ENCODE assay signal across 1 cellular context in genomic region chr3:121834734-121835709, GRCh38.
TF ChIP-seq lines count a peak whose summit lies in the region.

EAF2 (plus strand) TSS chr3:121835209; CDS start chr3:121835286, 77 bp downstream.
IQCB1 (minus strand) TSS chr3:121835060; CDS start chr3:121828960, 6,100 bp downstream.

TF ChIP-seq in GM12878, 131 proteins besides CTCF, POLR2A, EP300 and RAD21 (continued from another document and continues in another):
- TF ChIP-seq ZNF687 (IDR thresholded peaks at IDR 0.05) (peak; percentile 13), NR2F1 (conservative IDR thresholded peaks at IDR 0.05) (peak; percentile 22; the same call in 1 of the 2 replicates), CEBPZ (IDR thresholded peaks at IDR 0.05; ENCODE audit: low read depth, low read length) (no peak), ATF7 (IDR thresholded peaks at IDR 0.05; ENCODE audit: low read depth) (0 out of 2 replicates have a peak, but pooled peaks have one; percentile 6), SMARCA5 (IDR thresholded peaks at IDR 0.05) (0 out of 2 replicates have a peak, but pooled peaks have one; percentile 19), CBX5 (IDR thresholded peaks at IDR 0.05; ENCODE audit: low read depth) (0 out of 2 replicates have a peak, but pooled peaks have one; percentile 52), EED (IDR thresholded peaks at IDR 0.05; ENCODE audit: low read depth) (no peak; the same call in 1 of the 2 replicates), KLF5 (IDR thresholded peaks at IDR 0.05; ENCODE audit: partially characterized antibody) (no peak), MEF2B (IDR thresholded peaks at IDR 0.05; ENCODE audit: partially characterized antibody, poor library complexity, severe bottlenecking) (peak; percentile 21), ATF2 (IDR thresholded peaks at IDR 0.05; ENCODE audit: low read length) (no peak), NFXL1 (IDR thresholded peaks at IDR 0.05; ENCODE audit: borderline replicate concordance) (no peak), WRNIP1 (IDR thresholded peaks at IDR 0.05; ENCODE audit: borderline replicate concordance, low read depth, low read length) (no peak; the same call in 1 of the 2 replicates), MTA2 (IDR thresholded peaks at IDR 0.05; ENCODE audit: low read depth) (0 out of 2 replicates have a peak, but pooled peaks have one; percentile 46), EZH2 (IDR thresholded peaks at IDR 0.05; ENCODE audit: borderline replicate concordance, control insufficient read depth, low read depth, low read length) (no peak), LARP7 (IDR thresholded peaks at IDR 0.05) (no peak), NKRF (conservative IDR thresholded peaks at IDR 0.05) (peak; percentile 52; the same call in 1 of the 2 replicates), MLLT1 (IDR thresholded peaks at IDR 0.05) (peak; percentile 74), HSF1 (IDR thresholded peaks at IDR 0.05; ENCODE audit: low read depth, low read length) (no peak), PAX8 (IDR thresholded peaks at IDR 0.05) (no peak), RCOR1 (conservative IDR thresholded peaks at IDR 0.05; ENCODE audit: low read depth, low read length) (0 out of 2 replicates have a peak, but pooled peaks have one; percentile 21), GATAD2B (conservative IDR thresholded peaks at IDR 0.05; ENCODE audit: low read depth) (peak; percentile 64; the same call in 1 of the 2 replicates), DPF2 (IDR thresholded peaks at IDR 0.05) (peak; percentile 24; the same call in 1 of the 2 replicates), ZSCAN29 (IDR thresholded peaks at IDR 0.05) (no peak), SREBF2 (IDR thresholded peaks at IDR 0.05; ENCODE audit: low read length) (no peak), SKIL (IDR thresholded peaks at IDR 0.05; ENCODE audit: low read depth, poor library complexity, severe bottlenecking) (peak; percentile 60), SIN3A (IDR thresholded peaks at IDR 0.05; ENCODE audit: low read depth, low read length) (peak; percentile 88), MYB (IDR thresholded peaks at IDR 0.05; ENCODE audit: borderline replicate concordance, low read depth, low read length) (no peak), ESRRA (IDR thresholded peaks at IDR 0.05; ENCODE audit: low read length) (no peak), KAT2A (conservative IDR thresholded peaks at IDR 0.05; ENCODE audit: control insufficient read depth, low read depth, low read length) (no peak), ZNF384 (IDR thresholded peaks at IDR 0.05; ENCODE audit: borderline replicate concordance, low read depth, low read length) (no peak), TAF1 (IDR thresholded peaks at IDR 0.05; ENCODE audit: borderline replicate concordance, low read depth, low read length) (peak; percentile 94), MXI1 (IDR thresholded peaks at IDR 0.05; ENCODE audit: low read depth, low read length) (peak; percentile 64; the same call in 1 of the 2 replicates), PRDM15 (CRISPR knock-in tag; IDR thresholded peaks at IDR 0.05) (no peak), MTA3 (IDR thresholded peaks at IDR 0.05; ENCODE audit: borderline replicate concordance, low read length) (no peak), IRF5 (IDR thresholded peaks at IDR 0.05; ENCODE audit: borderline replicate concordance) (no peak)
